8 cellular contexts compared by ENCODE assay signal in genomic region chr4:113979973-113980615, GRCh38. TPM values are rescaled to one million over a fixed set of nuclear protein-coding genes. Genes with fewer than 3 reads are reported as not detected.
A peak's percentile ranks its signal among the peaks of the same experiment; 100 is the strongest.
DNase-seq lines count a peak whose midpoint lies in the region; ATAC-seq and TF ChIP-seq lines count a peak whose summit lies in the region.

No MANE protein-coding gene starts in this region.

- H3K9me3 ChIP-seq in left ventricle myocardium inferior (replicated peaks) = no peaks in the 10 kb centered on the region
- no peaks in the 10 kb centered on the region for H3K9me3 ChIP-seq in vagina

- peaks cover 18% of the 10 kb centered on the region for H3K9me3 Mint-ChIP-seq in mesothelial cell of epicardium

- ATAC-seq in left ventricle myocardium superior = no peak
- no peak for ATAC-seq in GM19463 (IDR thresholded peaks at IDR 0.05; ENCODE audit: unreplicated experiment)

- H3K36me3 Mint-ChIP-seq in mesothelial cell of epicardium = peaks cover 3% of the 10 kb centered on the region

- no peak for TF ChIP-seq POLR2A in vagina (IDR thresholded peaks at IDR 0.05)

- H3K27ac Mint-ChIP-seq in mesothelial cell of epicardium = peak overlapping the region; percentile 82

- peak overlapping the region; percentile 70 for H3K4me3 ChIP-seq in left ventricle myocardium inferior
- peak overlapping the region; percentile 80 for H3K4me3 ChIP-seq in coronary artery
- H3K4me3 ChIP-seq in vagina = peak overlapping the region; percentile 72

- peaks cover 19% of the 10 kb centered on the region for H3K27me3 Mint-ChIP-seq in mesothelial cell of epicardium (ENCODE audit: low read depth)

- no peak for TF ChIP-seq CTCF in left ventricle myocardium inferior (IDR thresholded peaks at IDR 0.05; ENCODE audit: borderline replicate concordance)
- no peak for TF ChIP-seq CTCF in coronary artery (IDR thresholded peaks at IDR 0.05)
- no peak for TF ChIP-seq CTCF in mesothelial cell of epicardium (IDR thresholded peaks at IDR 0.05; ENCODE audit: unreplicated experiment)
- no peak for TF ChIP-seq CTCF in vagina (IDR thresholded peaks at IDR 0.05)

- peak overlapping the region; percentile 73 for H3K27ac ChIP-seq in left ventricle myocardium inferior (replicated peaks)
- peak overlapping the region; percentile 90 to 95 for H3K27ac ChIP-seq in coronary artery
- peak overlapping the region; percentile 90 for H3K27ac ChIP-seq in vagina

- intact Hi-C loops in left ventricle myocardium inferior (cut with micrococcal nuclease) (no loop called here), left ventricle myocardium superior (cut with micrococcal nuclease) (no loop called here), vagina (cut with DNase I) (no loop called here)

- peaks cover 19% of the 10 kb centered on the region for H3K4me1 ChIP-seq in left ventricle myocardium inferior
- H3K4me1 ChIP-seq in vagina = peaks cover 31% of the 10 kb centered on the region

- H3K36me3 ChIP-seq in left ventricle myocardium inferior (no peaks in the 10 kb centered on the region), vagina (no peaks in the 10 kb centered on the region)

- DNase-seq in left ventricle myocardium inferior (no peak), left ventricle myocardium superior (no peak), coronary artery (ENCODE audit: low spot score) (no peak), mesothelial cell of epicardium (ENCODE audit: low spot score in 2 of 2, unreplicated experiment in 2 of 2) (no peak), vagina (ENCODE audit: extremely low spot score in 2 of 2) (no peak), NCI-H1436 (lab: John Stamatoyannopoulos, UW) (no peak)
- DNase-seq in activated CD4-positive, CD25-positive, alpha-beta regulatory T cell treated with anti-CD3 and anti-CD28 coated beads, Interleukin-2, amount 50 U/mL, for 72 hours = no peak

- peaks cover 18% of the 10 kb centered on the region for H3K4me1 Mint-ChIP-seq in mesothelial cell of epicardium

- peak overlapping the region; percentile 91 for H3K4me3 Mint-ChIP-seq in mesothelial cell of epicardium

- H3K27me3 ChIP-seq in left ventricle myocardium inferior (ENCODE audit: low read depth) (peaks cover 44% of the 10 kb centered on the region), vagina (no peaks in the 10 kb centered on the region)

RNA-seq across cellular contexts. Expression of gene ARSJ, which starts 0.6 kb away (rescaled TPM):
- total RNA-seq in left ventricle myocardium inferior (1.2 TPM), left ventricle myocardium superior (0.59 TPM), mesothelial cell of epicardium (3.1 to 3.8 TPM (median 3.3 TPM) in 3 replicates), vagina (5.4 TPM)
